Comparison of ENCODE assay signal across 19 cellular contexts in genomic region chr9:121474225-121474947, GRCh38. TPM values are rescaled to one million over a fixed set of nuclear protein-coding genes. Genes with fewer than 3 reads are reported as not detected.
DNase-seq lines count a peak whose midpoint lies in the region; ATAC-seq and TF ChIP-seq lines count a peak whose summit lies in the region.
"Had no signal": no experiment of that assay in that cellular context is flagged by ENCODE, and none has a peak within 500 bp of the region (broad histone marks: within the 10 kb centered on the region; RNA-seq: fewer than 3 reads in every experiment).

No MANE protein-coding gene starts in this region.

- H3K36me3 Mint-ChIP-seq in glutamatergic neuron (ENCODE audit: unreplicated experiment) = no peaks in the 10 kb centered on the region
- H3K36me3 Mint-ChIP-seq: CD4-positive, CD25-positive, alpha-beta regulatory T cell had no signal

- H3K4me3 Mint-ChIP-seq in glutamatergic neuron (ENCODE audit: unreplicated experiment) = no peak overlapping the region

- no peak overlapping the region for H3K27ac Mint-ChIP-seq in glutamatergic neuron (ENCODE audit: unreplicated experiment)
- H3K27ac Mint-ChIP-seq: CD4-positive, CD25-positive, alpha-beta regulatory T cell had no signal

- peaks cover 7% of the 10 kb centered on the region for H3K27me3 Mint-ChIP-seq in glutamatergic neuron (ENCODE audit: unreplicated experiment)

- H3K4me1 ChIP-seq in heart left ventricle (peaks cover 0 to 61% (median 36%) of the 10 kb centered on the region in 12 donors), left lung (no peaks in the 10 kb centered on the region), tibial artery (peaks cover 3 to 87% (median 66%) of the 10 kb centered on the region in 4 donors), hepatocyte (ENCODE audit: insufficient read depth) (peaks cover 7% of the 10 kb centered on the region)
- H3K4me1 ChIP-seq: BE2C, Peyer's patch had no signal

- H3K4me1 Mint-ChIP-seq in glutamatergic neuron (ENCODE audit: low read depth, unreplicated experiment) = peaks cover 3% of the 10 kb centered on the region
- H3K4me1 Mint-ChIP-seq: CD4-positive, CD25-positive, alpha-beta regulatory T cell had no signal

- ATAC-seq in heart left ventricle = peak; percentile 46 to 89 (median 84)
- peak; percentile 22 for ATAC-seq in left lung

- H3K4me3 ChIP-seq in heart left ventricle (no peak overlapping the region), left lung (no peak overlapping the region), tibial artery (no peak overlapping the region), hepatocyte (no peak overlapping the region)
- H3K4me3 ChIP-seq: Peyer's patch had no signal

- no peaks in the 10 kb centered on the region for H3K79me2 ChIP-seq in hepatocyte

- H3K36me3 ChIP-seq in heart left ventricle = no peaks in the 10 kb centered on the region
- no peaks in the 10 kb centered on the region for H3K36me3 ChIP-seq in left lung
- no peaks in the 10 kb centered on the region for H3K36me3 ChIP-seq in tibial artery
- H3K36me3 ChIP-seq in hepatocyte (replicated peaks; ENCODE audit: insufficient read depth, low read depth) = no peaks in the 10 kb centered on the region
- H3K36me3 ChIP-seq: BE2C, Peyer's patch had no signal

- no peak for TF ChIP-seq POLR2A in heart left ventricle (IDR thresholded peaks at IDR 0.05)

- DNase-seq in M059J (ENCODE audit: low read depth) (peak; percentile 23), heart left ventricle (peak in 1 of 5 donors; percentile 45), left lung (no peak), tibial artery (no peak), hepatocyte (ENCODE audit: low spot score) (no peak), DMS 273 treated with DMSO at 0.1 percent for 48 hours (lab: John Stamatoyannopoulos, UW) (no peak), glutamatergic neuron (no peak)
- DNase-seq: BE2C; CD4-positive, CD25-positive, alpha-beta regulatory T cell; COR-L47; GDM1; HCEC 1CT; NCI-H1092 treated with DMSO at 0.1 percent for 48 hours; NCI-H146; NCI-H2081; NCI-H2171 treated with DMSO at 0.1 percent for 48 hours; Peyer's patch had no signal

- peak overlapping the region; percentile 38 to 87 (median 70) for H3K27ac ChIP-seq in heart left ventricle
- no peak overlapping the region for H3K27ac ChIP-seq in left lung
- H3K27ac ChIP-seq in tibial artery = peak overlapping the region; percentile 87 to 88
- no peak overlapping the region for H3K27ac ChIP-seq in hepatocyte
- H3K27ac ChIP-seq: Peyer's patch had no signal

- 46 to 58% (median 53%) methylated on average over 10 of the region's 10 CpGs for WGBS in heart left ventricle, 4 donors
- WGBS in hepatocyte (ENCODE audit: low lambda C conversion rate, missing lambda C conversion rate) = 77% methylated on average over 10 of the region's 10 CpGs

- H3K27me3 ChIP-seq in heart left ventricle = no peaks in the 10 kb centered on the region
- H3K27me3 ChIP-seq in left lung = no peaks in the 10 kb centered on the region
- no peaks in the 10 kb centered on the region for H3K27me3 ChIP-seq in tibial artery
- H3K27me3 ChIP-seq in hepatocyte = peaks cover 4% of the 10 kb centered on the region
- H3K27me3 ChIP-seq: Peyer's patch had no signal

- no peak overlapping the region for H2AFZ ChIP-seq in hepatocyte

- H3K9me3 ChIP-seq in heart left ventricle = no peaks in the 10 kb centered on the region
- H3K9me3 ChIP-seq in left lung = no peaks in the 10 kb centered on the region
- H3K9me3 ChIP-seq in tibial artery = no peaks in the 10 kb centered on the region
- H3K9me3 ChIP-seq in hepatocyte (ENCODE audit: low read depth) = no peaks in the 10 kb centered on the region
- H3K9me3 ChIP-seq: BE2C, Peyer's patch had no signal

- H4K20me1 ChIP-seq in hepatocyte (ENCODE audit: insufficient read depth, poor library complexity, severe bottlenecking) = no peaks in the 10 kb centered on the region

- H3K9me3 Mint-ChIP-seq in glutamatergic neuron (ENCODE audit: unreplicated experiment) = peaks cover 3% of the 10 kb centered on the region
- H3K9me3 Mint-ChIP-seq: CD4-positive, CD25-positive, alpha-beta regulatory T cell had no signal

- intact Hi-C loops in heart left ventricle (cut with DNase I) (no loop called here), left lung (cut with DNase I) (no loop called here), tibial artery (cut with DNase I; ENCODE audit: low total_unique reads) (no loop called here)

- TF ChIP-seq CTCF in heart left ventricle (IDR thresholded peaks at IDR 0.05) = no peak
- TF ChIP-seq CTCF in left lung (IDR thresholded peaks at IDR 0.05) = no peak
- TF ChIP-seq CTCF in tibial artery (IDR thresholded peaks at IDR 0.05) = no peak
- no peak for TF ChIP-seq CTCF in hepatocyte (IDR thresholded peaks at IDR 0.05; ENCODE audit: poor library complexity)
- TF ChIP-seq CTCF in glutamatergic neuron (IDR thresholded peaks at IDR 0.05; ENCODE audit: partially characterized antibody, unreplicated experiment) = no peak

- no peak overlapping the region for H3K4me2 ChIP-seq in hepatocyte

- no peaks in the 10 kb centered on the region for H3K9me2 ChIP-seq in hepatocyte (replicated peaks; ENCODE audit: insufficient read depth)

RNA-seq across cellular contexts. Expression of gene GGTA1, which starts 25.3 kb away (rescaled TPM):
- not detected in 2 replicates for total RNA-seq in M059J (2014; rRNA removed; shearing (Covaris generic))
- 10 to 100 TPM in 4 of 9 donors, 1 to 10 TPM in 5; 1.9 to 47.7 (median 8.0) TPM for total RNA-seq in heart left ventricle
- 10 to 100 TPM in 1 of 2 donors, 1 to 10 TPM in 1; 1.8 to 23.9 TPM for polyA plus RNA-seq in heart left ventricle
- 1 to 10 TPM; 4.8 to 7.5 TPM for total RNA-seq in left lung
- 0.07 and 0.72 TPM in 2 replicates for total RNA-seq in hepatocyte
- 0.77 and 0.95 TPM in 2 replicates for polyA plus RNA-seq in hepatocyte
- not detected for total RNA-seq in glutamatergic neuron (ENCODE audit: unreplicated experiment)
- total RNA-seq: LHCN-M2, NCI-H460 had no signal
- polyA plus RNA-seq: CD4-positive, CD25-positive, alpha-beta regulatory T cell had no signal

Comparison
In these comparisons a context has a peak if more than half of its experiments do, and no peak if none do; other contexts are left out.
1. H3K27ac ChIP-seq: peak in heart left ventricle (12 of 12) and tibial artery (2 of 2); none in left lung (0 of 2) and hepatocyte (single experiment).